Comparison of ENCODE assay signal across 8 cellular contexts in genomic region chr15:75597667-75598341, GRCh38. TPM values are rescaled to one million over a fixed set of nuclear protein-coding genes. Genes with fewer than 3 reads are reported as not detected.
DNase-seq lines count a peak whose midpoint lies in the region; ATAC-seq, FAIRE-seq and TF ChIP-seq lines count a peak whose summit lies in the region.

No MANE protein-coding gene starts in this region.

- H2AFZ ChIP-seq in mammary epithelial cell (ENCODE audit: low read depth, low read length) = no peak overlapping the region

- H3K27me3 Mint-ChIP-seq in nephron (ENCODE audit: low read depth) = no peaks in the 10 kb centered on the region

- no peaks in the 10 kb centered on the region for H3K4me1 ChIP-seq in Peyer's patch
- no peaks in the 10 kb centered on the region for H3K4me1 ChIP-seq in mammary epithelial cell (ENCODE audit: insufficient read depth, low read length)

- no peak overlapping the region for H3K27ac Mint-ChIP-seq in nephron

- no peak overlapping the region for H3K4me2 ChIP-seq in mammary epithelial cell (ENCODE audit: insufficient read depth, low read depth, low read length)

- no peaks in the 10 kb centered on the region for H4K20me1 ChIP-seq in mammary epithelial cell (ENCODE audit: insufficient read depth, low read length)

- H3K4me3 Mint-ChIP-seq in nephron = no peak overlapping the region

- H3K36me3 Mint-ChIP-seq in nephron (ENCODE audit: low read depth) = peaks cover 48% of the 10 kb centered on the region

- H3K9ac ChIP-seq in mammary epithelial cell (ENCODE audit: insufficient read depth, low read length) = no peak overlapping the region

- H3K4me3 ChIP-seq in GM12865 (ENCODE audit: low read depth, low read length) (no peak overlapping the region), Peyer's patch (no peak overlapping the region), mammary epithelial cell (replicated peaks in 1 of 3; ENCODE audit: insufficient read depth in 1 of 3, low read depth in 2 of 3, low read length in 3 of 3) (no peak overlapping the region)

- 75% methylated on average over 3 of the region's 3 CpGs for whole genome bisulfite sequencing in mammary epithelial cell (ENCODE audit: low coverage, missing lambda C conversion rate)

- dilution Hi-C loops in mammary epithelial cell (cut with HindIII; ENCODE audit: low sequenced_read_pairs) = loop anchor here (5.0 kb wide), 2 partner anchors 56 to 79 kb away; no protein-coding TSS in a partner anchor

- no peaks in the 10 kb centered on the region for H3K4me1 Mint-ChIP-seq in nephron

- intact Hi-C loops in mammary epithelial cell (cut with micrococcal nuclease) = no loop called here

- H3K36me3 ChIP-seq in Peyer's patch (peaks cover 0 to 43% (median 0%) of the 10 kb centered on the region in 3 donors), mammary epithelial cell (ENCODE audit: insufficient read depth, low read length) (peaks cover 14% of the 10 kb centered on the region)

- CTCF ChIA-PET in mammary epithelial cell (lab: Charles Lee; ENCODE audit: low non-redundant PET) = no interaction called here

- TF ChIP-seq POLR2A in Peyer's patch (IDR thresholded peaks at IDR 0.05) = no peak

- BruUV-seq in mammary epithelial cell (replicated peaks; lab: Mats Ljungman, UMichigan) = no TSS peak

- H3K27me3 ChIP-seq in Peyer's patch (no peaks in the 10 kb centered on the region), mammary epithelial cell (ENCODE audit: insufficient read depth, low read length) (no peaks in the 10 kb centered on the region)

- no peak for ATAC-seq in GM18909 (IDR thresholded peaks at IDR 0.05; ENCODE audit: poor library complexity, unreplicated experiment)

- FAIRE-seq in frontal cortex (lab: Jason Lieb, UNC) = no peak

- TF ChIP-seq CTCF in GM12865 (IDR thresholded peaks at IDR 0.05; ENCODE audit: insufficient read depth, low read depth, low read length, missing control alignments) = peak; percentile 25
- TF ChIP-seq CTCF in Peyer's patch (IDR thresholded peaks at IDR 0.05) = peak in 5 of 6 experiments; percentile 19 to 47 (median 44)
- TF ChIP-seq CTCF in mammary epithelial cell (conservative IDR thresholded peaks at IDR 0.05 in 1 of 2, IDR thresholded peaks at IDR 0.05 in 1 of 2; ENCODE audit: extremely low read depth in 1 of 2, insufficient read depth in 1 of 2, low read depth in 1 of 2, low read length in 2 of 2) = peak; percentile 28 to 43
- peak in 2 of 3 experiments; percentile 24 for TF ChIP-seq CTCF in nephron (IDR thresholded peaks at IDR 0.05; ENCODE audit: unreplicated experiment in 3 of 3)

- H3K9me3 Mint-ChIP-seq in nephron = no peaks in the 10 kb centered on the region

- no peaks in the 10 kb centered on the region for H3K9me3 ChIP-seq in Peyer's patch
- no peaks in the 10 kb centered on the region for H3K9me3 ChIP-seq in mammary epithelial cell (replicated peaks; ENCODE audit: insufficient read depth, low read length)

- DNase-seq in GM12865 (ENCODE audit: low read depth) (peak; percentile 25), Peyer's patch (peak in 1 of 3 donors; percentile 52), mammary epithelial cell (no peak), frontal cortex (ENCODE audit: low spot score in 2 of 2) (no peak), kidney glomerular epithelial cell (lab: John Stamatoyannopoulos, UW) (no peak), H4 (ENCODE audit: low spot score) (no peak)

- in situ Hi-C loops in mammary epithelial cell (cut with MboI; ENCODE audit: low sequenced_read_pairs in 2 of 2) = no loop called here

- H3K27ac ChIP-seq in Peyer's patch = no peak overlapping the region
- no peak overlapping the region for H3K27ac ChIP-seq in mammary epithelial cell (ENCODE audit: insufficient read depth, low read depth, low read length)

- H3K79me2 ChIP-seq in mammary epithelial cell (ENCODE audit: insufficient read depth, low read length) = no peaks in the 10 kb centered on the region

RNA-seq across cellular contexts. Expression of gene PTPN9, which starts 18.7 kb away (rescaled TPM):
- total RNA-seq in Peyer's patch (10 to 100 TPM; 17.3 to 33.0 (median 28.5) TPM), mammary epithelial cell (10 to 100 TPM; 26.7 to 38.0 TPM), frontal cortex (24.9 TPM)
- 48.3 TPM for polyA plus RNA-seq in mammary epithelial cell
- polyA minus RNA-seq in mammary epithelial cell = 95.2 TPM
- 13.4 and 21.0 TPM in 2 replicates for total RNA-seq in H4 (2014; rRNA removed; shearing (Covaris generic))

RNA-seq across cellular contexts. Expression of gene SNUPN, which starts 27.7 kb away (rescaled TPM):
- total RNA-seq in Peyer's patch = 10 to 100 TPM; 11.5 to 32.2 (median 17.4) TPM
- total RNA-seq in mammary epithelial cell = 10 to 100 TPM; 16.5 to 21.5 TPM
- polyA plus RNA-seq in mammary epithelial cell = 20.3 TPM
- 19.6 TPM for polyA minus RNA-seq in mammary epithelial cell
- 24.1 TPM for total RNA-seq in frontal cortex
- total RNA-seq in H4 (2014; rRNA removed; shearing (Covaris generic)) = 33.7 and 51.0 TPM in 2 replicates

RNA-seq across cellular contexts. Expression of gene IMP3, which starts 42.2 kb away (rescaled TPM):
- total RNA-seq in Peyer's patch (100 to 1,000 TPM in 3 of 4 donors, 10 to 100 TPM in 1; 96.8 to 133 (median 124) TPM), mammary epithelial cell (10 to 100 TPM; 46.5 to 62.8 TPM), frontal cortex (43.6 TPM)
- polyA plus RNA-seq in mammary epithelial cell = 113 TPM
- 22.7 TPM for polyA minus RNA-seq in mammary epithelial cell
- total RNA-seq in H4 (2014; rRNA removed; shearing (Covaris generic)) = 161 and 188 TPM in 2 replicates

RNA-seq across cellular contexts. Expression of gene SNX33, which starts 49.9 kb away (rescaled TPM):
- 10 to 100 TPM; 35.5 to 53.7 (median 49.5) TPM for total RNA-seq in Peyer's patch
- total RNA-seq in mammary epithelial cell = 10 to 100 TPM; 28.2 to 41.4 TPM
- 24.0 TPM for polyA plus RNA-seq in mammary epithelial cell
- polyA minus RNA-seq in mammary epithelial cell = 50.4 TPM
- 1.2 TPM for total RNA-seq in frontal cortex
- 5.1 and 5.8 TPM in 2 replicates for total RNA-seq in H4 (2014; rRNA removed; shearing (Covaris generic))
